ENCODE assay signal across 1 cellular context in the genomic region with DNA sequence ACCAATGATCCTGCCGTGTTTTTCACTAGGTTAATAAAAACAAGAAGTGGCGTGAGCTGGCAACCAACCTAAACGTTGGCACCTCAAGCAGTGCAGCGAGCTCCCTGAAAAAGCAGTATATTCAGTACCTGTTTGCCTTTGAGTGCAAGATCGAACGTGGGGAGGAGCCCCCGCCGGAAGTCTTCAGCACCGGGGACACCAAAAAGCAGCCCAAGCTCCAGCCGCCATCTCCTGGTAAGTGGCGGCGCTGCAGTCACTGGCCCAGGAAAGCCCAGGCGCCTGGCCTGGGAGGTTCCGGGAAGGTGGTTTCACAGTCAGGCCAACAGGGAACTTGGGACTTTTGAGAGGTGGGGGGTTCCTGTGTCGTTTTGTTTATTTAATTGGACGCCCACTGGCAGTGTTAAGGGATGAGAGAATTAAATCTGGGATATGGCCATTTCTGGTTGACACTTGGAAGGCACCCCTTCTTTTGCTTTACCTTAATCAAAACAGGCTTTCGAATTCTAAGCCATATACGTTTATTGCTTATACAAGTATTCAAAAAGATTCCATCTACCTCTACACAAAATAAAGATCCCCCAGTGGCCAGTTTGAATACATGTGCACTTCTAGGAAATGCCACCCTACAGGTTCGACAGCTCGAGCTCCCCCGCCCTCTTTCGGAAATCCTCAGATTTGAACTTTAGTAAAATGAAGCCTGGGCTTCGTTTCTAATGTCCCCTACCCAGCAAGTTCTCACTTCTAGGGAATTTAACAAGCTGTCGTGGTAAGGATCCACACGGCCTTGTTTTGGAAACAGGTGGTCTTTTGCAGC.
TF ChIP-seq lines count a peak whose summit lies in the region.

No MANE protein-coding gene starts in this region.

TF ChIP-seq in HepG2, 621 proteins besides CTCF, POLR2A, EP300 and RAD21 (continued from another document and continues in another):
- TF ChIP-seq ZNF350 (CRISPR knock-in tag; IDR thresholded peaks at IDR 0.05; ENCODE audit: borderline replicate concordance, low read depth) = peak; percentile 21; the same call in 1 of the 2 replicates
- TF ChIP-seq ZNF629 (CRISPR knock-in tag; conservative IDR thresholded peaks at IDR 0.05) = no peak
- peak; percentile 68 for TF ChIP-seq POGZ (CRISPR knock-in tag; IDR thresholded peaks at IDR 0.05)
- TF ChIP-seq ZNF839 (CRISPR knock-in tag; IDR thresholded peaks at IDR 0.05; ENCODE audit: borderline replicate concordance) = no peak
- TF ChIP-seq ATAD3A (CRISPR knock-in tag; IDR thresholded peaks at IDR 0.05) = no peak
- no peak for TF ChIP-seq DPF2 (CRISPR knock-in tag; IDR thresholded peaks at IDR 0.05; ENCODE audit: borderline replicate concordance, low read depth)
- no peak for TF ChIP-seq SMAD1 (CRISPR knock-in tag; IDR thresholded peaks at IDR 0.05; ENCODE audit: borderline replicate concordance, low read depth)
- no peak for TF ChIP-seq RXRB (CRISPR knock-in tag; IDR thresholded peaks at IDR 0.05; ENCODE audit: borderline replicate concordance)
- TF ChIP-seq, protein P1, sequence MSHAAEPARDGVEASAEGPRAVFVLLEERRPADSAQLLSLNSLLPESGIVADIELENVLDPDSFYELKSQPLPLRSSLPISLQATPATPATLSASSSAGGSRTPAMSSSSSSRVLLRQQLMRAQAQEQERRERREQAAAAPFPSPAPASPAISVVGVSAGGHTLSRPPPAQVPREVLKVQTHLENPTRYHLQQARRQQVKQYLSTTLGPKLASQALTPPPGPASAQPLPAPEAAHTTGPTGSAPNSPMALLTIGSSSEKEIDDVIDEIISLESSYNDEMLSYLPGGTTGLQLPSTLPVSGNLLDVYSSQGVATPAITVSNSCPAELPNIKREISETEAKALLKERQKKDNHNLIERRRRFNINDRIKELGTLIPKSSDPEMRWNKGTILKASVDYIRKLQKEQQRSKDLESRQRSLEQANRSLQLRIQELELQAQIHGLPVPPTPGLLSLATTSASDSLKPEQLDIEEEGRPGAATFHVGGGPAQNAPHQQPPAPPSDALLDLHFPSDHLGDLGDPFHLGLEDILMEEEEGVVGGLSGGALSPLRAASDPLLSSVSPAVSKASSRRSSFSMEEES (CRISPR knock-in tag; IDR thresholded peaks at IDR 0.05) = 0 out of 2 replicates have a peak, but pooled peaks have one; percentile 32
- no peak for TF ChIP-seq RORA (CRISPR knock-in tag; IDR thresholded peaks at IDR 0.05)
- TF ChIP-seq, protein P2, sequence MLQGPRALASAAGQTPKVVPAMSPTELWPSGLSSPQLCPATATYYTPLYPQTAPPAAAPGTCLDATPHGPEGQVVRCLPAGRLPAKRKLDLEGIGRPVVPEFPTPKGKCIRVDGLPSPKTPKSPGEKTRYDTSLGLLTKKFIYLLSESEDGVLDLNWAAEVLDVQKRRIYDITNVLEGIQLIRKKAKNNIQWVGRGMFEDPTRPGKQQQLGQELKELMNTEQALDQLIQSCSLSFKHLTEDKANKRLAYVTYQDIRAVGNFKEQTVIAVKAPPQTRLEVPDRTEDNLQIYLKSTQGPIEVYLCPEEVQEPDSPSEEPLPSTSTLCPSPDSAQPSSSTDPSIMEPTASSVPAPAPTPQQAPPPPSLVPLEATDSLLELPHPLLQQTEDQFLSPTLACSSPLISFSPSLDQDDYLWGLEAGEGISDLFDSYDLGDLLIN (CRISPR knock-in tag; IDR thresholded peaks at IDR 0.05; ENCODE audit: borderline replicate concordance) = no peak
- TF ChIP-seq JUN (CRISPR knock-in tag; IDR thresholded peaks at IDR 0.05) = no peak
- TF ChIP-seq ZNF367 (CRISPR knock-in tag; IDR thresholded peaks at IDR 0.05; ENCODE audit: borderline replicate concordance) = no peak
- TF ChIP-seq ZNF564 (CRISPR knock-in tag; IDR thresholded peaks at IDR 0.05) = no peak
- no peak for TF ChIP-seq ZNF552 (CRISPR knock-in tag; IDR thresholded peaks at IDR 0.05; ENCODE audit: borderline replicate concordance)
- TF ChIP-seq MLLT10 (CRISPR knock-in tag; IDR thresholded peaks at IDR 0.05) = no peak
- no peak for TF ChIP-seq BORCS8-MEF2B (CRISPR knock-in tag; IDR thresholded peaks at IDR 0.05)
- TF ChIP-seq, protein P3, sequence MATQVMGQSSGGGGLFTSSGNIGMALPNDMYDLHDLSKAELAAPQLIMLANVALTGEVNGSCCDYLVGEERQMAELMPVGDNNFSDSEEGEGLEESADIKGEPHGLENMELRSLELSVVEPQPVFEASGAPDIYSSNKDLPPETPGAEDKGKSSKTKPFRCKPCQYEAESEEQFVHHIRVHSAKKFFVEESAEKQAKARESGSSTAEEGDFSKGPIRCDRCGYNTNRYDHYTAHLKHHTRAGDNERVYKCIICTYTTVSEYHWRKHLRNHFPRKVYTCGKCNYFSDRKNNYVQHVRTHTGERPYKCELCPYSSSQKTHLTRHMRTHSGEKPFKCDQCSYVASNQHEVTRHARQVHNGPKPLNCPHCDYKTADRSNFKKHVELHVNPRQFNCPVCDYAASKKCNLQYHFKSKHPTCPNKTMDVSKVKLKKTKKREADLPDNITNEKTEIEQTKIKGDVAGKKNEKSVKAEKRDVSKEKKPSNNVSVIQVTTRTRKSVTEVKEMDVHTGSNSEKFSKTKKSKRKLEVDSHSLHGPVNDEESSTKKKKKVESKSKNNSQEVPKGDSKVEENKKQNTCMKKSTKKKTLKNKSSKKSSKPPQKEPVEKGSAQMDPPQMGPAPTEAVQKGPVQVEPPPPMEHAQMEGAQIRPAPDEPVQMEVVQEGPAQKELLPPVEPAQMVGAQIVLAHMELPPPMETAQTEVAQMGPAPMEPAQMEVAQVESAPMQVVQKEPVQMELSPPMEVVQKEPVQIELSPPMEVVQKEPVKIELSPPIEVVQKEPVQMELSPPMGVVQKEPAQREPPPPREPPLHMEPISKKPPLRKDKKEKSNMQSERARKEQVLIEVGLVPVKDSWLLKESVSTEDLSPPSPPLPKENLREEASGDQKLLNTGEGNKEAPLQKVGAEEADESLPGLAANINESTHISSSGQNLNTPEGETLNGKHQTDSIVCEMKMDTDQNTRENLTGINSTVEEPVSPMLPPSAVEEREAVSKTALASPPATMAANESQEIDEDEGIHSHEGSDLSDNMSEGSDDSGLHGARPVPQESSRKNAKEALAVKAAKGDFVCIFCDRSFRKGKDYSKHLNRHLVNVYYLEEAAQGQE (IDR thresholded peaks at IDR 0.05; ENCODE audit: borderline replicate concordance in 1 of 2, low read depth in 1 of 2, low read length in 2 of 2) = no peak
- no peak for TF ChIP-seq MAFG (CRISPR knock-in tag; IDR thresholded peaks at IDR 0.05)
- no peak for TF ChIP-seq KLF12 (CRISPR knock-in tag; IDR thresholded peaks at IDR 0.05; ENCODE audit: borderline replicate concordance)
- TF ChIP-seq, protein P4, sequence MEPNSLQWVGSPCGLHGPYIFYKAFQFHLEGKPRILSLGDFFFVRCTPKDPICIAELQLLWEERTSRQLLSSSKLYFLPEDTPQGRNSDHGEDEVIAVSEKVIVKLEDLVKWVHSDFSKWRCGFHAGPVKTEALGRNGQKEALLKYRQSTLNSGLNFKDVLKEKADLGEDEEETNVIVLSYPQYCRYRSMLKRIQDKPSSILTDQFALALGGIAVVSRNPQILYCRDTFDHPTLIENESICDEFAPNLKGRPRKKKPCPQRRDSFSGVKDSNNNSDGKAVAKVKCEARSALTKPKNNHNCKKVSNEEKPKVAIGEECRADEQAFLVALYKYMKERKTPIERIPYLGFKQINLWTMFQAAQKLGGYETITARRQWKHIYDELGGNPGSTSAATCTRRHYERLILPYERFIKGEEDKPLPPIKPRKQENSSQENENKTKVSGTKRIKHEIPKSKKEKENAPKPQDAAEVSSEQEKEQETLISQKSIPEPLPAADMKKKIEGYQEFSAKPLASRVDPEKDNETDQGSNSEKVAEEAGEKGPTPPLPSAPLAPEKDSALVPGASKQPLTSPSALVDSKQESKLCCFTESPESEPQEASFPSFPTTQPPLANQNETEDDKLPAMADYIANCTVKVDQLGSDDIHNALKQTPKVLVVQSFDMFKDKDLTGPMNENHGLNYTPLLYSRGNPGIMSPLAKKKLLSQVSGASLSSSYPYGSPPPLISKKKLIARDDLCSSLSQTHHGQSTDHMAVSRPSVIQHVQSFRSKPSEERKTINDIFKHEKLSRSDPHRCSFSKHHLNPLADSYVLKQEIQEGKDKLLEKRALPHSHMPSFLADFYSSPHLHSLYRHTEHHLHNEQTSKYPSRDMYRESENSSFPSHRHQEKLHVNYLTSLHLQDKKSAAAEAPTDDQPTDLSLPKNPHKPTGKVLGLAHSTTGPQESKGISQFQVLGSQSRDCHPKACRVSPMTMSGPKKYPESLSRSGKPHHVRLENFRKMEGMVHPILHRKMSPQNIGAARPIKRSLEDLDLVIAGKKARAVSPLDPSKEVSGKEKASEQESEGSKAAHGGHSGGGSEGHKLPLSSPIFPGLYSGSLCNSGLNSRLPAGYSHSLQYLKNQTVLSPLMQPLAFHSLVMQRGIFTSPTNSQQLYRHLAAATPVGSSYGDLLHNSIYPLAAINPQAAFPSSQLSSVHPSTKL (CRISPR knock-in tag; IDR thresholded peaks at IDR 0.05) = peak; percentile 28; the same call in 1 of the 2 replicates
- TF ChIP-seq, protein P5, sequence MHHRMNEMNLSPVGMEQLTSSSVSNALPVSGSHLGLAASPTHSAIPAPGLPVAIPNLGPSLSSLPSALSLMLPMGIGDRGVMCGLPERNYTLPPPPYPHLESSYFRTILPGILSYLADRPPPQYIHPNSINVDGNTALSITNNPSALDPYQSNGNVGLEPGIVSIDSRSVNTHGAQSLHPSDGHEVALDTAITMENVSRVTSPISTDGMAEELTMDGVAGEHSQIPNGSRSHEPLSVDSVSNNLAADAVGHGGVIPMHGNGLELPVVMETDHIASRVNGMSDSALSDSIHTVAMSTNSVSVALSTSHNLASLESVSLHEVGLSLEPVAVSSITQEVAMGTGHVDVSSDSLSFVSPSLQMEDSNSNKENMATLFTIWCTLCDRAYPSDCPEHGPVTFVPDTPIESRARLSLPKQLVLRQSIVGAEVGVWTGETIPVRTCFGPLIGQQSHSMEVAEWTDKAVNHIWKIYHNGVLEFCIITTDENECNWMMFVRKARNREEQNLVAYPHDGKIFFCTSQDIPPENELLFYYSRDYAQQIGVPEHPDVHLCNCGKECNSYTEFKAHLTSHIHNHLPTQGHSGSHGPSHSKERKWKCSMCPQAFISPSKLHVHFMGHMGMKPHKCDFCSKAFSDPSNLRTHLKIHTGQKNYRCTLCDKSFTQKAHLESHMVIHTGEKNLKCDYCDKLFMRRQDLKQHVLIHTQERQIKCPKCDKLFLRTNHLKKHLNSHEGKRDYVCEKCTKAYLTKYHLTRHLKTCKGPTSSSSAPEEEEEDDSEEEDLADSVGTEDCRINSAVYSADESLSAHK (CRISPR knock-in tag; IDR thresholded peaks at IDR 0.05; ENCODE audit: borderline replicate concordance) = no peak
- TF ChIP-seq, protein P6, sequence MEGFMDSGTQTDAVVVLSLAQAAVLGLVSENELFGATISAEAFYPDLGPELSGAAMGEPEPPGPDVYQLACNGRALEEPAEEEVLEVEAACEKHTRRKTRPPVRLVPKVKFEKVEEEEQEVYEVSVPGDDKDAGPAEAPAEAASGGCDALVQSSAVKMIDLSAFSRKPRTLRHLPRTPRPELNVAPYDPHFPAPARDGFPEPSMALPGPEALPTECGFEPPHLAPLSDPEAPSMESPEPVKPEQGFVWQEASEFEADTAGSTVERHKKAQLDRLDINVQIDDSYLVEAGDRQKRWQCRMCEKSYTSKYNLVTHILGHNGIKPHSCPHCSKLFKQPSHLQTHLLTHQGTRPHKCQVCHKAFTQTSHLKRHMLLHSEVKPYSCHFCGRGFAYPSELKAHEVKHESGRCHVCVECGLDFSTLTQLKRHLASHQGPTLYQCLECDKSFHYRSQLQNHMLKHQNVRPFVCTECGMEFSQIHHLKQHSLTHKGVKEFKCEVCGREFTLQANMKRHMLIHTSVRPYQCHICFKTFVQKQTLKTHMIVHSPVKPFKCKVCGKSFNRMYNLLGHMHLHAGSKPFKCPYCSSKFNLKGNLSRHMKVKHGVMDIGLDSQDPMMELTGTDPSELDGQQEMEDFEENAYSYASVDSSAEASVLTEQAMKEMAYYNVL (CRISPR knock-in tag; IDR thresholded peaks at IDR 0.05; ENCODE audit: borderline replicate concordance) = peak; percentile 52; the same call in 1 of the 2 replicates
- TF ChIP-seq, protein P7, sequence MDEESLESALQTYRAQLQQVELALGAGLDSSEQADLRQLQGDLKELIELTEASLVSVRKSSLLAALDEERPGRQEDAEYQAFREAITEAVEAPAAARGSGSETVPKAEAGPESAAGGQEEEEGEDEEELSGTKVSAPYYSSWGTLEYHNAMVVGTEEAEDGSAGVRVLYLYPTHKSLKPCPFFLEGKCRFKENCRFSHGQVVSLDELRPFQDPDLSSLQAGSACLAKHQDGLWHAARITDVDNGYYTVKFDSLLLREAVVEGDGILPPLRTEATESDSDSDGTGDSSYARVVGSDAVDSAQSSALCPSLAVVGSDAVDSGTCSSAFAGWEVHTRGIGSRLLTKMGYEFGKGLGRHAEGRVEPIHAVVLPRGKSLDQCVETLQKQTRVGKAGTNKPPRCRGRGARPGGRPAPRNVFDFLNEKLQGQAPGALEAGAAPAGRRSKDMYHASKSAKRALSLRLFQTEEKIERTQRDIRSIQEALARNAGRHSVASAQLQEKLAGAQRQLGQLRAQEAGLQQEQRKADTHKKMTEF (CRISPR knock-in tag; IDR thresholded peaks at IDR 0.05) = 0 out of 2 replicates have a peak, but pooled peaks have one; percentile 33
- TF ChIP-seq, protein P8, sequence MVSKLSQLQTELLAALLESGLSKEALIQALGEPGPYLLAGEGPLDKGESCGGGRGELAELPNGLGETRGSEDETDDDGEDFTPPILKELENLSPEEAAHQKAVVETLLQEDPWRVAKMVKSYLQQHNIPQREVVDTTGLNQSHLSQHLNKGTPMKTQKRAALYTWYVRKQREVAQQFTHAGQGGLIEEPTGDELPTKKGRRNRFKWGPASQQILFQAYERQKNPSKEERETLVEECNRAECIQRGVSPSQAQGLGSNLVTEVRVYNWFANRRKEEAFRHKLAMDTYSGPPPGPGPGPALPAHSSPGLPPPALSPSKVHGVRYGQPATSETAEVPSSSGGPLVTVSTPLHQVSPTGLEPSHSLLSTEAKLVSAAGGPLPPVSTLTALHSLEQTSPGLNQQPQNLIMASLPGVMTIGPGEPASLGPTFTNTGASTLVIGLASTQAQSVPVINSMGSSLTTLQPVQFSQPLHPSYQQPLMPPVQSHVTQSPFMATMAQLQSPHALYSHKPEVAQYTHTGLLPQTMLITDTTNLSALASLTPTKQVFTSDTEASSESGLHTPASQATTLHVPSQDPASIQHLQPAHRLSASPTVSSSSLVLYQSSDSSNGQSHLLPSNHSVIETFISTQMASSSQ (IDR thresholded peaks at IDR 0.05; ENCODE audit: low read depth) = no peak
- TF ChIP-seq, protein P8 (CRISPR knock-in tag; IDR thresholded peaks at IDR 0.05; ENCODE audit: borderline replicate concordance) = no peak
- TF ChIP-seq TCF7L2 (IDR thresholded peaks at IDR 0.05; ENCODE audit: low read depth, low read length) = no peak
- no peak for TF ChIP-seq ZNF563 (CRISPR knock-in tag; IDR thresholded peaks at IDR 0.05)
